28 cellular contexts compared by ENCODE assay signal in the genomic region with DNA sequence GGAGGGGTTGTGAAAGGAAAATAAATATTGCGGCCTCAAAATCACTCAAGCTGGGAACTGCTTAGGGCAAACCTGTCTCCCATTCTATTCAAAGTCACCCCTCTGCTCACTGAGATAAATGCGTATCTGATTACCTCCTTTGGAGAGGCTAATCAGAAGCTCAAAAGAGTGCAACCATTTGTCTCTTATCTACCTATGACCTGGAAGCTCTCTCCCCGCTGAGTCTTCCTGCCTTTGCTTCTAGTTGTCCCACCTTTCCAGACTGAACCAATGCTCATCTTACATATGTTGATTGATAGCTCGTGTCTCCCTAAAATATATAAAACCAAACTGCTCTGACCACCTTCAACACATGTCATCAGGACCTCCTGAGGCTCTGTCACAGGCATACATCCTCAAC.
"Had no signal": no experiment of that assay in that cellular context is flagged by ENCODE, and none has a peak within 500 bp of the region (broad histone marks: within the 10 kb centered on the region; RNA-seq: fewer than 3 reads in every experiment).

No MANE protein-coding gene starts in this region.

- H3K4me1 Mint-ChIP-seq: natural killer cell; stimulated activated effector memory CD8-positive, alpha-beta T cell treated with anti-CD3 and anti-CD28 coated beads, Interleukin-12 subunit alpha, Interleukin-12 subunit beta, amount 100 ng/mL, for 72 hours; stimulated activated naive B cell treated with anti-CD40 and anti-IgM and Interleukin-4, amounts not matched to agents 10 μg/mL and 1 μg/mL and 100 μg/mL, for 72 hours had no signal

- H3K9me3 ChIP-seq: ovary, right lobe of liver, thoracic aorta, thyroid gland, vagina had no signal

- H3K4me3 ChIP-seq: neural progenitor cell, ovary, psoas muscle, right lobe of liver, sigmoid colon, stomach, thoracic aorta, thyroid gland, tibial nerve, upper lobe of left lung, vagina had no signal

- H3K27me3 ChIP-seq: neural progenitor cell, ovary, right lobe of liver, sigmoid colon, stomach, thyroid gland, tibial nerve, upper lobe of left lung, vagina had no signal

- DNase-seq: natural killer cell; occipital lobe; ovary; posterior cingulate gyrus; psoas muscle; right cardiac atrium; right lobe of liver; sigmoid colon; small intestine; stimulated activated CD4-positive, alpha-beta T cell treated with anti-CD3 and anti-CD28 coated beads, Interleukin-15, amount 100 ng/mL, for 24 hours; stimulated activated CD4-positive, alpha-beta T cell treated with anti-CD3 and anti-CD28 coated beads, Interleukin-2, amount 100 ng/mL, for 24 hours; stimulated activated CD4-positive, alpha-beta T cell treated with anti-CD3 and anti-CD28 coated beads, Interleukin-2, amount 100 ng/mL, for 48 hours; stimulated activated CD4-positive, alpha-beta T cell treated with anti-CD3 and anti-CD28 coated beads, Interleukin-4, amount 100 ng/mL, for 24 hours; stimulated activated naive B cell treated with anti-CD40 and anti-IgM and Interleukin-4, amounts not matched to agents 10 μg/mL and 1 μg/mL and 100 μg/mL, for 72 hours; stimulated activated naive CD4-positive, alpha-beta T cell treated with Interleukin-2 at 50 U/mL for 16 hours; stomach; thyroid gland; trophoblast cell; upper lobe of left lung had no signal

- H3K27me3 Mint-ChIP-seq: stimulated activated naive B cell treated with anti-CD40 and anti-IgM and Interleukin-4, amounts not matched to agents 10 μg/mL and 1 μg/mL and 100 μg/mL, for 72 hours; stimulated activated naive CD8-positive, alpha-beta T cell treated with anti-CD3 and anti-CD28 coated beads, Interleukin-15, Interleukin-2, amounts not matched to agents 100 ng/mL and 50 ng/mL, for 24 hours had no signal

- H3K27ac Mint-ChIP-seq: natural killer cell; nephron; neural progenitor cell; progenitor cell of endocrine pancreas; stimulated activated effector memory CD8-positive, alpha-beta T cell treated with anti-CD3 and anti-CD28 coated beads, Interleukin-12 subunit alpha, Interleukin-12 subunit beta, amount 100 ng/mL, for 72 hours; stimulated activated naive B cell treated with anti-CD40 and anti-IgM and Interleukin-4, amounts not matched to agents 10 μg/mL and 1 μg/mL and 100 μg/mL, for 72 hours; stimulated activated naive CD8-positive, alpha-beta T cell treated with anti-CD3 and anti-CD28 coated beads, Interleukin-15, Interleukin-2, amounts not matched to agents 100 ng/mL and 50 ng/mL, for 24 hours had no signal

- H3K4me3 Mint-ChIP-seq: natural killer cell; nephron; neural progenitor cell; stimulated activated effector memory CD8-positive, alpha-beta T cell treated with anti-CD3 and anti-CD28 coated beads, Interleukin-12 subunit alpha, Interleukin-12 subunit beta, amount 100 ng/mL, for 72 hours; stimulated activated naive B cell treated with anti-CD40 and anti-IgM and Interleukin-4, amounts not matched to agents 10 μg/mL and 1 μg/mL and 100 μg/mL, for 72 hours; stimulated activated naive CD8-positive, alpha-beta T cell treated with anti-CD3 and anti-CD28 coated beads, Interleukin-15, Interleukin-2, amounts not matched to agents 100 ng/mL and 50 ng/mL, for 24 hours had no signal

- H3K27ac ChIP-seq: neural progenitor cell, ovary, parathyroid adenoma, psoas muscle, right lobe of liver, sigmoid colon, stomach, thoracic aorta, thyroid gland, tibial nerve, upper lobe of left lung, vagina had no signal

- H3K4me2 ChIP-seq: neural progenitor cell had no signal

- H3K79me2 ChIP-seq: parathyroid adenoma had no signal

- H3K4me1 ChIP-seq: neural progenitor cell, parathyroid adenoma, psoas muscle, sigmoid colon, thyroid gland, tibial nerve, vagina had no signal

- H3K9ac ChIP-seq: neural progenitor cell, parathyroid adenoma had no signal

- H2AFZ ChIP-seq: neural progenitor cell, parathyroid adenoma had no signal

- H3K36me3 Mint-ChIP-seq: natural killer cell; neural progenitor cell; stimulated activated effector memory CD8-positive, alpha-beta T cell treated with anti-CD3 and anti-CD28 coated beads, Interleukin-12 subunit alpha, Interleukin-12 subunit beta, amount 100 ng/mL, for 72 hours had no signal

- H3K36me3 ChIP-seq: neural progenitor cell, ovary, right lobe of liver, sigmoid colon, stomach, thoracic aorta, thyroid gland, tibial nerve, upper lobe of left lung, vagina had no signal
